16 cellular contexts compared by ENCODE assay signal in the genomic region with DNA sequence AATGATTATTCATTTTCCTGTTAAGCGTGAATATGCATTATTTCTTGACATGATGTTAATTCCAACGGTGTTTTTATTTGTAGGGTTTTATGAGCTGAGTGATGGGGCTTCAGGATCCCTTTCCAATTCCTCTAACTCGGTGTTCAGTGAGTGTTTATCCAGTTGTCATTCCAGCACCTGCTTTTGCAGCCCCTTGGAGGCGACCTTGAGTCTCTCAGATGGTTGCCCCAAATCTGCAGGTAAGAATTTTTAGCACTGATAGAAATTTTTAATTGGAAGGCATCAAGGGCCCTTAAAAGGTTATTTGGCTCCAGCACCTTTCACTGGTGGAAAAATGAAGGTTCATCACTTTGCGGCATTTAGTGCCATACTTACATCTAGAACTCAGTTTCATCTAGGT. TPM values are rescaled to one million over a fixed set of nuclear protein-coding genes. Genes with fewer than 3 reads are reported as not detected.
DNase-seq lines count a peak whose midpoint lies in the region; ATAC-seq and TF ChIP-seq lines count a peak whose summit lies in the region.
"Had no signal": no experiment of that assay in that cellular context is flagged by ENCODE, and none has a peak within 500 bp of the region (broad histone marks: within the 10 kb centered on the region; RNA-seq: fewer than 3 reads in every experiment).

No MANE protein-coding gene starts in this region.

- TF ChIP-seq CTCF in AG10803 (conservative IDR thresholded peaks at IDR 0.05; ENCODE audit: low read length) (0 out of 2 replicates have a peak, but pooled peaks have one; percentile 7), GM13977 (IDR thresholded peaks at IDR 0.05; ENCODE audit: extremely low read depth, insufficient read depth, missing control alignments) (peak; percentile 22), astrocyte of the spinal cord (IDR thresholded peaks at IDR 0.05; ENCODE audit: low read depth, low read length) (peak; percentile 31), foreskin keratinocyte (conservative IDR thresholded peaks at IDR 0.05) (peak; percentile 53)

- no peak overlapping the region for H3K27ac ChIP-seq in foreskin keratinocyte
- H3K27ac ChIP-seq: body of pancreas, gastroesophageal sphincter had no signal

- no peaks in the 10 kb centered on the region for H3K4me1 ChIP-seq in foreskin keratinocyte

- H3K4me3 ChIP-seq in AG10803 (ENCODE audit: low read length) (no peak overlapping the region), astrocyte of the spinal cord (ENCODE audit: low read depth, low read length) (no peak overlapping the region)
- H3K4me3 ChIP-seq: body of pancreas, gastroesophageal sphincter, HAP-1, lung had no signal

- intact Hi-C loops in sciatic nerve (cut with DNase I), result no loop called here

- peaks cover 31% of the 10 kb centered on the region for H3K27me3 ChIP-seq in foreskin keratinocyte
- H3K27me3 ChIP-seq: gastroesophageal sphincter had no signal

- ATAC-seq in foreskin keratinocyte (no peak), HG02798 (IDR thresholded peaks at IDR 0.05; ENCODE audit: poor library complexity, unreplicated experiment) (no peak), sciatic nerve (no peak)
- ATAC-seq: body of pancreas, gastroesophageal sphincter, natural killer cell had no signal

- DNase-seq in AG10803 (ENCODE audit: low read depth), result no peak
- no peak for DNase-seq in GM13977 (ENCODE audit: low spot score)
- no peak for DNase-seq in astrocyte of the spinal cord (ENCODE audit: low read depth, low spot score)
- no peak for DNase-seq in foreskin keratinocyte
- DNase-seq in midbrain (lab: John Stamatoyannopoulos, UW), result no peak
- DNase-seq in sciatic nerve (ENCODE audit: low spot score), result no peak
- DNase-seq: activated CD4-positive, alpha-beta T cell treated with anti-CD3 and anti-CD28 coated beads for 48 hours; activated naive CD4-positive, alpha-beta T cell treated with Interleukin-2 at 50 U/mL for 16 hours; body of pancreas; C1 segment of cervical spinal cord; effector memory CD4-positive, alpha-beta T cell; natural killer cell had no signal

- in situ Hi-C loops in GM13977 (cut with MboI; ENCODE audit: low pct_unique_long_range_greater_than_20kb, low sequenced_read_pairs, unreplicated experiment) (no loop called here), astrocyte of the spinal cord (cut with HindIII; ENCODE audit: low sequenced_read_pairs) (no loop called here)

RNA-seq across cellular contexts. Expression of gene DACT1, which starts 3.7 kb away (rescaled TPM):
- total RNA-seq in foreskin keratinocyte (0.07 and 0.20 TPM in 2 replicates), sciatic nerve (115 TPM)
- polyA plus RNA-seq in foreskin keratinocyte, result 0.06 TPM in 1 of 2 replicates, not detected in the other

Comparison
In these comparisons a context has a peak if more than half of its experiments do, and no peak if none do; other contexts are left out.
1. RNA of gene DACT1, which starts 3.7 kb away (total RNA-seq): 115 TPM in sciatic nerve (single experiment); 0.07 to 0.20 TPM in foreskin keratinocyte; every median in the first group is over 10 times any median in the second.
2. Peak in every context shown above with its lines, with median percentiles within 50 percentile points of each other: CTCF ChIP-seq.